Comparison of ENCODE assay signal across 1 cellular context in genomic region chr3:64203216-64203615, GRCh38.
TF ChIP-seq lines count a peak whose summit lies in the region.

No MANE protein-coding gene starts in this region.

TF ChIP-seq in A549, 52 proteins besides CTCF, POLR2A, EP300 and RAD21 (continued from another document):
- TF ChIP-seq ATOH8 (CRISPR knock-in tag; IDR thresholded peaks at IDR 0.05; ENCODE audit: low read depth) (no peak), NR3C1 (IDR thresholded peaks at IDR 0.05) (no peak), CBX2 (IDR thresholded peaks at IDR 0.05; ENCODE audit: borderline replicate concordance, low read depth) (no peak), REST (IDR thresholded peaks at IDR 0.05) (no peak), RNF2 (IDR thresholded peaks at IDR 0.05; ENCODE audit: borderline replicate concordance, low read depth) (no peak), ZFP36 (IDR thresholded peaks at IDR 0.05; ENCODE audit: borderline replicate concordance, partially characterized antibody) (no peak), SREBF2 (IDR thresholded peaks at IDR 0.05) (no peak), FOSL2 (IDR thresholded peaks at IDR 0.05) (no peak), FOSL2 (CRISPR knock-in tag; IDR thresholded peaks at IDR 0.05) (no peak), NPAS2 (CRISPR knock-in tag; IDR thresholded peaks at IDR 0.05; ENCODE audit: borderline replicate concordance) (no peak), HES2 (IDR thresholded peaks at IDR 0.05) (no peak)
